Comparison of ENCODE assay signal across 8 cellular contexts in the genomic region with DNA sequence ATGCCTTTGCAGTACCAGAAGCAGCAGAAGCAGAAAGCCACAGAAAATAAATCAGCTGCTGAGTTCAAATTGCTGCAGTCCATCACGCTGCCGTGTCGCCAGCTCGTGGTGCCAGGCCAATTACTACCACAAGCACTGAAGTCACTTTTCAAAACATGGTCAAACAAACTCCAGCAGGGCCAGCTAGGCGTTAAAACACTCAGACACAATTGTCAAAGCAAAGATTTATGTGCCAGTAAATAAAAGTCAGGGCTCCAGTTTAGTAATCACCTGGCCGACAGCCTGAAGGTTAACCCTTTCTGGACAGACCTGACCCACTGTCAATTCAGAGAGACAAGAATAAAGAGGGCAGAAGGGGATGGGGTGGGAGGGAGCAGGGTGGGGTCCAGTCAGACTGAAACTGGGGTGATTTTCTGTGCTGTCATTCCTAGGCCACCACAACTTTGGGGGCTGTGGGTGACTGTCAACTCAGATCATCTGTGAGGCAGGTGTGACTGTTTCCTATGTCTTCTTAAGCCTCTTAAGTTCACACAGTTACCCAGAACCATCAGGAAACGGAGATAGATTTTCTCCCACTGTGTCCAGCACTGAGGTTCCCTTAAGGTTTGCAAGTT.
A peak's percentile ranks its signal among the peaks of the same experiment; 100 is the strongest.
DNase-seq lines count a peak whose midpoint lies in the region; ATAC-seq lines count a peak whose summit lies in the region.

No MANE protein-coding gene starts in this region.

- H3K27me3 Mint-ChIP-seq in activated naive CD8-positive, alpha-beta T cell treated with anti-CD3 and anti-CD28 coated beads for 36 hours: no peaks in the 10 kb centered on the region

- H3K4me1 Mint-ChIP-seq in activated naive CD8-positive, alpha-beta T cell treated with anti-CD3 and anti-CD28 coated beads for 36 hours: peaks cover 61% of the 10 kb centered on the region

- peak overlapping the region; percentile 54 for H3K27ac ChIP-seq in substantia nigra (ENCODE audit: low read depth, low read length, poor library complexity, severe bottlenecking)

- H3K36me3 Mint-ChIP-seq in activated naive CD8-positive, alpha-beta T cell treated with anti-CD3 and anti-CD28 coated beads for 36 hours: peaks cover 15% of the 10 kb centered on the region

- peak; percentile 18 for DNase-seq in NCI-H1092 (lab: John Stamatoyannopoulos, UW)
- peak; percentile 79 for DNase-seq in activated naive CD8-positive, alpha-beta T cell treated with anti-CD3 and anti-CD28 coated beads for 36 hours
- no peak for DNase-seq in substantia nigra (lab: John Stamatoyannopoulos, UW)
- no peak for DNase-seq in OCI-M2 (lab: John Stamatoyannopoulos, UW; ENCODE audit: unreplicated experiment)
- no peak for DNase-seq in ecto neural progenitor cell (ENCODE audit: low spot score)
- DNase-seq in DMS114 treated with DMSO at 0.1 percent for 48 hours (lab: John Stamatoyannopoulos, UW; ENCODE audit: unreplicated experiment): no peak

- ATAC-seq in GM18517 (IDR thresholded peaks at IDR 0.05; ENCODE audit: unreplicated experiment) (peak; percentile 43), GM21825 (IDR thresholded peaks at IDR 0.05; ENCODE audit: unreplicated experiment) (peak; percentile 43)

- peaks cover 3% of the 10 kb centered on the region for H3K9me3 Mint-ChIP-seq in activated naive CD8-positive, alpha-beta T cell treated with anti-CD3 and anti-CD28 coated beads for 36 hours

- H3K4me3 Mint-ChIP-seq in activated naive CD8-positive, alpha-beta T cell treated with anti-CD3 and anti-CD28 coated beads for 36 hours: peak overlapping the region; percentile 51

- H3K27ac Mint-ChIP-seq in activated naive CD8-positive, alpha-beta T cell treated with anti-CD3 and anti-CD28 coated beads for 36 hours: peak overlapping the region; percentile 95

Comparison
In these comparisons a context has a peak if more than half of its experiments do, and no peak if none do; other contexts are left out.
1. DNase-seq: peak in NCI-H1092 (single experiment) and activated naive CD8-positive, alpha-beta T cell treated with anti-CD3 and anti-CD28 coated beads for 36 hours (single experiment); none in substantia nigra (0 of 49), OCI-M2 (single experiment), ecto neural progenitor cell (single experiment) and DMS114 treated with DMSO at 0.1 percent for 48 hours (single experiment).